Comparison of ENCODE assay signal across 8 cellular contexts in the genomic region with DNA sequence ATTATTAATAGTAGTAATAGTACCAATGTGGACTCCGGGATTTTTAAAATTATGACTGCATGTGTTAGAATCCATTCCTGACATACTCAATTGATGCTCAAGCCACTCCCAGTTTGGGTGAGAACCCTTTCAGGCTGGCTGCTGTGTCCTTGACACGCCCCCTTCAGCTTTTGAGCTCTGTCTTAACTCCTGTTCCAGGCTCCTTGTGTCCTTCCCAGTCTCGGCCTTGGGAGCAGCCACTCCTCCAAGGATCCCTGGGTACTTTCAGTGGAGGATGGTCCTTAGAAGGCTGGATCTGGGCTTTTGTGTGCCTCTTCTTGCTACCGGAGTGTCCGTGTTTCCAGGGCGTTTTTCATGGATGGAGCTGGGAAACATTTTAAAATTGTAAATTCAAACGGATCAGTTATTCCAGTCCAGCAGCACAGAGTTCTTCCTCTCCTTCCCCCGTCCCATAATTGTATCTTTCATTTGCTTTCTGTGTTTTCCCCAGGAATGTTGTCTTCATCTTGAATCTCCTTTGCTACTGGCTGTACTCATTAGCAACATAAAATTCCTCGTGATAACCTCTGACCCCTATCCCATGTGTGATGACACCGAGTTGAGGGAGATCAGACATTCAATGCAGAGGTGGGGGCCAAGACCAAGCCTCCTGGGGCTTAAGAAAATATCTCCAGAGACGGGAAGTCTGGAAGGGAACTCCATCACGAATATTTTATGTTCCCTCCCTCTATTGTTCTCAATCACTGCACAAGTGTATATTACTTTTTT. TPM values are rescaled to one million over a fixed set of nuclear protein-coding genes. Genes with fewer than 3 reads are reported as not detected.
DNase-seq lines count a peak whose midpoint lies in the region; ATAC-seq and TF ChIP-seq lines count a peak whose summit lies in the region.

No MANE protein-coding gene starts in this region.

- no peaks in the 10 kb centered on the region for H3K9me3 ChIP-seq in adipocyte (ENCODE audit: control insufficient read depth, low read length)
- H3K9me3 ChIP-seq in tibial artery, result no peaks in the 10 kb centered on the region

- peaks cover 13% of the 10 kb centered on the region for H3K36me3 Mint-ChIP-seq in activated T-cell treated with anti-CD3 and anti-CD28 coated beads, Interleukin-2, amount 50 U/mL, for 4 hours (ENCODE audit: insufficient read depth)

- H3K4me1 ChIP-seq in adipocyte (ENCODE audit: control insufficient read depth, insufficient read depth, low read length), result peaks cover 31% of the 10 kb centered on the region
- H3K4me1 ChIP-seq in tibial artery, result peaks cover 0 to 27% (median 12%) of the 10 kb centered on the region in 4 donors

- TF ChIP-seq CTCF in tibial artery (IDR thresholded peaks at IDR 0.05), result no peak

- H3K4me3 Mint-ChIP-seq in activated T-cell treated with anti-CD3 and anti-CD28 coated beads, Interleukin-2, amount 50 U/mL, for 4 hours, result peak overlapping the region; percentile 64

- no peak for DNase-seq in activated T-cell treated with anti-CD3 and anti-CD28 coated beads, Interleukin-2, amount 50 U/mL, for 4 hours
- no peak for DNase-seq in activated T-cell treated with anti-CD3 and anti-CD28 coated beads for 4 hours
- no peak for DNase-seq in adipocyte (ENCODE audit: low read depth)
- no peak for DNase-seq in tibial artery
- no peak for DNase-seq in activated CD4-positive, CD25-positive, alpha-beta regulatory T cell treated with anti-CD3 and anti-CD28 coated beads, Interleukin-2, amount 50 U/mL, for 72 hours

- H3K27me3 Mint-ChIP-seq in activated T-cell treated with anti-CD3 and anti-CD28 coated beads, Interleukin-2, amount 50 U/mL, for 4 hours (ENCODE audit: low read depth), result no peaks in the 10 kb centered on the region

- H3K4me3 ChIP-seq in adipocyte (ENCODE audit: low read length), result peak overlapping the region; percentile 71
- peak overlapping the region; percentile 71 to 79 for H3K4me3 ChIP-seq in tibial artery

- peak overlapping the region; percentile 3 for H3K9ac ChIP-seq in adipocyte (ENCODE audit: low read length)

- H3K27ac ChIP-seq in layer of hippocampus (ENCODE audit: low read depth, low read length) (peak overlapping the region; percentile 82), tibial artery (peak overlapping the region; percentile 72 to 79)

- no peaks in the 10 kb centered on the region for H3K9me3 Mint-ChIP-seq in activated T-cell treated with anti-CD3 and anti-CD28 coated beads, Interleukin-2, amount 50 U/mL, for 4 hours

- H3K4me1 Mint-ChIP-seq in activated T-cell treated with anti-CD3 and anti-CD28 coated beads, Interleukin-2, amount 50 U/mL, for 4 hours (ENCODE audit: low read depth), result peaks cover 43% of the 10 kb centered on the region

- ATAC-seq in activated T-cell treated with anti-CD3 and anti-CD28 coated beads, Interleukin-2, amount 50 U/mL, for 4 hours, result no peak
- ATAC-seq in HG03095 (IDR thresholded peaks at IDR 0.05; ENCODE audit: unreplicated experiment) (no peak), GM21381 (IDR thresholded peaks at IDR 0.05; ENCODE audit: unreplicated experiment) (no peak)

- no peaks in the 10 kb centered on the region for H3K27me3 ChIP-seq in adipocyte (replicated peaks; ENCODE audit: control insufficient read depth, insufficient read depth, low read length)
- no peaks in the 10 kb centered on the region for H3K27me3 ChIP-seq in layer of hippocampus (ENCODE audit: control insufficient read depth, insufficient read depth, low read length)
- no peaks in the 10 kb centered on the region for H3K27me3 ChIP-seq in tibial artery

- intact Hi-C loops in tibial artery (cut with DNase I; ENCODE audit: low total_unique reads), result loop anchor here (5.0 kb wide), 1 partner anchor 40 kb away; a partner anchor contains a TSS

- H3K36me3 ChIP-seq in adipocyte (ENCODE audit: control insufficient read depth, insufficient read depth, low read length, severe bottlenecking) (no peaks in the 10 kb centered on the region), tibial artery (peaks cover 0 to 11% (median 0%) of the 10 kb centered on the region in 3 donors)

RNA-seq across cellular contexts. Expression of a gene that starts 40.0 kb away (rescaled TPM):
- 10 to 100 TPM; 60.5 to 77.0 (median 68.8) TPM for total RNA-seq in activated T-cell treated with anti-CD3 and anti-CD28 coated beads, Interleukin-2, amount 50 U/mL, for 4 hours
